In the genomic region with DNA sequence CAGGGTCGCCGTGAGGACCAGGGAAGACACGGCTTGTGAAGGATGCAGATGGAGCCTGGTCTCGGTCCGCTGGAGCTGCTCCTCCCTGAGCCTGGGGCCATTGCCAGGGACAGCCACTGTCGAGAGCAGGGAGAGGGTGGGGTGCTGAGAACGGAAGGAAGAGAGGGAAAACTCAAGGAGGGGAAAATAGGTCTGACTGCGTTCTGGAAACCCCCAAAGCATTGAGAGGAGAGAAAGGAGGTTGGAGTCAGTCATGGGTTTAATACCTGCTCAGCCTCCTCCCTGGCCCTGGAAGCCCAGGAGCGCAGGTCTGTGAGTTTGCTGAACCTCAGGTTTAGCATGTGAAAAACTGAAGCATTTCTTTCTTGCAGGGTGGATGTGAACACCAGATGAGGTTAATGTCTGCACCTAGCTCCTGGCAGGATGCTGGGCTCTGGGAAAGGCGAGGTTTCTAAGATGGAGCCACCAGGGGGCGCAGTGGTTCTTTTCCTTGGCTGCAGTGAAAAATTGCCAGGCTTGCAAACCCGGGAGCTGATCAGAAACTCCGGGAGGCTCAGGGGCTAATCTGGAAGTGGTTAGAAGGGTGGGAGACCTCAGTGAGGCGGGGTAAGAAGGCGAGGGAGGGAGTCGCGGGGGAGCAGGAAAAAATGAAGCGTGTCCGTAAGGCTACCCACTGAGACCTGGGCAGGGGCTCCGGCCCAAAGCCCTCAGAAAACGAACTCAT, we compare ENCODE assay signal across 8 cellular contexts. TPM values are rescaled to one million over a fixed set of nuclear protein-coding genes. Genes with fewer than 3 reads are reported as not detected.
DNase-seq lines count a peak whose midpoint lies in the region; ATAC-seq, FAIRE-seq and TF ChIP-seq lines count a peak whose summit lies in the region.

No MANE protein-coding gene starts in this region.

- H3K4me1 ChIP-seq in Loucy (ENCODE audit: insufficient read depth, low read length, poor library complexity, severe bottlenecking) (peaks cover 9% of the 10 kb centered on the region), pancreas (no peaks in the 10 kb centered on the region), upper lobe of left lung (peaks cover 0 to 16% (median 15%) of the 10 kb centered on the region in 4 donors)

- H3K9ac ChIP-seq in Loucy (ENCODE audit: low read depth, low read length, poor library complexity, severe bottlenecking), result no peak overlapping the region

- H3K79me2 ChIP-seq in Loucy (ENCODE audit: insufficient read depth, low read length), result no peaks in the 10 kb centered on the region

- TF ChIP-seq CTCF in Loucy (conservative IDR thresholded peaks at IDR 0.05; ENCODE audit: low read length) (peak; percentile 87), pancreas (IDR thresholded peaks at IDR 0.05) (peak; percentile 63 to 82 (median 74)), upper lobe of left lung (IDR thresholded peaks at IDR 0.05) (peak; percentile 58 to 85 (median 72))

- DNase-seq in DMS79 (lab: John Stamatoyannopoulos, UW) (peak; percentile 9), SK-MEL-5 (ENCODE audit: low read depth, low spot score) (peak; percentile 77), globus pallidus (ENCODE audit: low spot score) (peak; percentile 76), pancreas (peak; percentile 45 to 91 (median 76)), upper lobe of left lung (peak in 1 of 2 donors; percentile 79)
- peak; percentile 73 for DNase-seq in activated naive CD4-positive, alpha-beta T cell treated with Interleukin-2 at 50 U/mL for 16 hours

- H3K9me2 ChIP-seq in Loucy (replicated peaks; ENCODE audit: low read depth, low read length), result no peaks in the 10 kb centered on the region

- intact Hi-C loops in pancreas (cut with DNase I), result loop anchor here in 1 of 3 donors (10.0 kb wide), 1 partner anchor 493 kb away; no protein-coding TSS in a partner anchor

- FAIRE-seq in pancreas (lab: Jason Lieb, UNC), result no peak

- WGBS in pancreas, 2 donors, result 46 to 49% methylated on average over 21 of the region's 21 CpGs
- WGBS in upper lobe of left lung, 2 donors, result 51 to 60% methylated on average over 21 of the region's 21 CpGs

- H3K4me3 ChIP-seq in Loucy (ENCODE audit: low read length, poor library complexity, severe bottlenecking), result no peak overlapping the region
- no peak overlapping the region for H3K4me3 ChIP-seq in pancreas
- H3K4me3 ChIP-seq in upper lobe of left lung, result no peak overlapping the region

- H3K27me3 ChIP-seq in Loucy (ENCODE audit: insufficient read depth, low read length, poor library complexity, severe bottlenecking) (no peaks in the 10 kb centered on the region), pancreas (no peaks in the 10 kb centered on the region), upper lobe of left lung (no peaks in the 10 kb centered on the region)

- TF ChIP-seq POLR2A in upper lobe of left lung (IDR thresholded peaks at IDR 0.05) (no peak), GM18505 (IDR thresholded peaks at IDR 0.05; ENCODE audit: borderline replicate concordance, extremely low read depth, insufficient read depth, insufficient read length) (no peak)

- ATAC-seq in pancreas (peak; percentile 55 to 89 (median 86)), upper lobe of left lung (ENCODE audit: low FRiP score in 2 of 2) (peak; percentile 73 to 87), GM18505 (IDR thresholded peaks at IDR 0.05; ENCODE audit: unreplicated experiment) (no peak)

- H3K36me3 ChIP-seq in Loucy (ENCODE audit: insufficient read depth, low read length) (no peaks in the 10 kb centered on the region), pancreas (no peaks in the 10 kb centered on the region), upper lobe of left lung (no peaks in the 10 kb centered on the region)

- H3K27ac ChIP-seq in pancreas, result no peak overlapping the region
- no peak overlapping the region for H3K27ac ChIP-seq in upper lobe of left lung

- no peaks in the 10 kb centered on the region for H3K9me3 ChIP-seq in Loucy (ENCODE audit: insufficient read depth, low read depth, low read length)
- H3K9me3 ChIP-seq in pancreas, result no peaks in the 10 kb centered on the region
- no peaks in the 10 kb centered on the region for H3K9me3 ChIP-seq in upper lobe of left lung

- no peak for TF ChIP-seq EP300 in upper lobe of left lung (IDR thresholded peaks at IDR 0.05)

- in situ Hi-C loops in SK-MEL-5 (cut with HindIII; ENCODE audit: low pct_unique_long_range_greater_than_20kb, low sequenced_read_pairs), result no loop called here

- peak overlapping the region; percentile 83; the same call in 1 of the 2 replicates for H2AFZ ChIP-seq in Loucy (ENCODE audit: low read length)

- no peaks in the 10 kb centered on the region for H3F3A ChIP-seq in Loucy (ENCODE audit: low read depth)

- H4K20me1 ChIP-seq in Loucy (ENCODE audit: insufficient read depth, low read length, poor library complexity, severe bottlenecking), result no peaks in the 10 kb centered on the region

- no peak overlapping the region for H3K4me2 ChIP-seq in Loucy (ENCODE audit: low read depth, low read length, poor library complexity, severe bottlenecking)

RNA-seq across cellular contexts. Expression of a gene that starts 33.6 kb away (rescaled TPM):
- total RNA-seq in SK-MEL-5 (2014; rRNA removed; shearing (Covaris generic)), result 32.9 and 36.2 TPM in 2 replicates
- 23.2 and 24.3 TPM in 2 replicates for polyA plus RNA-seq in SK-MEL-5 (2015; cell fraction: cytosol; rRNA removed)
- polyA plus RNA-seq in SK-MEL-5 (2015; cell fraction: nucleus; rRNA removed), result 50.1 and 56.6 TPM in 2 replicates
- total RNA-seq in pancreas (10 to 100 TPM; 18.8 to 36.9 (median 24.5) TPM), upper lobe of left lung (100 to 1,000 TPM; 104 to 202 (median 158) TPM)
- polyA plus RNA-seq in pancreas, result 10 to 100 TPM; 24.3 to 27.1 TPM

RNA-seq across cellular contexts. Expression of a gene that starts 45.2 kb away (rescaled TPM):
- total RNA-seq in SK-MEL-5 (2014; rRNA removed; shearing (Covaris generic)), result 0.03 TPM in 1 of 2 replicates, not detected in the other
- 1.2 and 1.7 TPM in 2 replicates for polyA plus RNA-seq in SK-MEL-5 (2015; cell fraction: cytosol; rRNA removed)
- not detected in 2 replicates for polyA plus RNA-seq in SK-MEL-5 (2015; cell fraction: nucleus; rRNA removed)
- total RNA-seq in pancreas, result under 1 TPM in 2 of 6 donors, not detected in 4; 0.12 to 0.19 TPM
- polyA plus RNA-seq in pancreas, result under 1 TPM in 1 of 2 donors, not detected in 1; 0.05 TPM
- total RNA-seq in upper lobe of left lung, result 1 to 10 TPM in 3 of 6 donors, not detected in 3; 1.1 to 8.4 (median 1.6) TPM
